ENCODE assay signal across 8 cellular contexts in genomic region chr4:120066182-120066524, GRCh38. TPM values are rescaled to one million over a fixed set of nuclear protein-coding genes. Genes with fewer than 3 reads are reported as not detected.
DNase-seq lines count a peak whose midpoint lies in the region; ATAC-seq and TF ChIP-seq lines count a peak whose summit lies in the region.

No MANE protein-coding gene starts in this region.

- peak; percentile 45 for ATAC-seq in GM18861 (IDR thresholded peaks at IDR 0.05; ENCODE audit: unreplicated experiment)

- H3K27ac Mint-ChIP-seq in activated T-helper 2 cell treated with anti-CD3 and anti-CD28 coated beads, Interferon-gamma antibody, Interleukin-2, Interleukin-4, amounts not matched to agents 10 μg/mL and 5 μg/mL and 100 μg/mL, durations not matched to agents 14 hours and 24 hours and 36 hours, result peak overlapping the region; percentile 100

- no peak for TF ChIP-seq CTCF in AG04450 (IDR thresholded peaks at IDR 0.05; ENCODE audit: low read depth, low read length)
- TF ChIP-seq CTCF in kidney epithelial cell (IDR thresholded peaks at IDR 0.05; ENCODE audit: insufficient read depth, low read length, poor library complexity, severe bottlenecking), result no peak
- TF ChIP-seq CTCF in testis (IDR thresholded peaks at IDR 0.05), result no peak

- H3K27ac ChIP-seq in AG04450 (ENCODE audit: low read depth, low read length), result peak overlapping the region; percentile 63
- peak overlapping the region in 1 of 2 donors; percentile 93 for H3K27ac ChIP-seq in testis

- CTCF ChIA-PET in AG04450 (lab: Charles Lee), result interaction anchor here (2.0 kb wide), 1 partner anchor 10 kb away, joined by 8 read pairs; no protein-coding TSS in a partner anchor

- H3K9me3 ChIP-seq in AG04450 (ENCODE audit: control insufficient read depth, insufficient read depth, low read length), result no peaks in the 10 kb centered on the region
- no peaks in the 10 kb centered on the region for H3K9me3 ChIP-seq in testis

- POLR2A ChIA-PET in AG04450 (lab: Yijun Ruan, JAX), result no interaction called here

- peaks cover 44% of the 10 kb centered on the region for H3K36me3 Mint-ChIP-seq in activated T-helper 2 cell treated with anti-CD3 and anti-CD28 coated beads, Interferon-gamma antibody, Interleukin-2, Interleukin-4, amounts not matched to agents 10 μg/mL and 5 μg/mL and 100 μg/mL, durations not matched to agents 14 hours and 24 hours and 36 hours (ENCODE audit: low read depth)

- peak overlapping the region; percentile 98 for H3K4me3 Mint-ChIP-seq in activated T-helper 2 cell treated with anti-CD3 and anti-CD28 coated beads, Interferon-gamma antibody, Interleukin-2, Interleukin-4, amounts not matched to agents 10 μg/mL and 5 μg/mL and 100 μg/mL, durations not matched to agents 14 hours and 24 hours and 36 hours (ENCODE audit: low read depth)

- no peak for TF ChIP-seq POLR2A in testis (IDR thresholded peaks at IDR 0.05)

- no peaks in the 10 kb centered on the region for H3K9me3 Mint-ChIP-seq in activated T-helper 2 cell treated with anti-CD3 and anti-CD28 coated beads, Interferon-gamma antibody, Interleukin-2, Interleukin-4, amounts not matched to agents 10 μg/mL and 5 μg/mL and 100 μg/mL, durations not matched to agents 14 hours and 24 hours and 36 hours

- DNase-seq in AG04450 (ENCODE audit: low read depth, low spot score) (no peak), KG1 (lab: John Stamatoyannopoulos, UW) (peak; percentile 83), kidney epithelial cell (ENCODE audit: low read depth) (no peak), testis (no peak), UCSD-AML1 (lab: John Stamatoyannopoulos, UW; ENCODE audit: unreplicated experiment) (no peak), HT-29 (ENCODE audit: low spot score) (no peak)
- no peak for DNase-seq in activated T-helper 2 cell treated with anti-CD3 and anti-CD28 coated beads, Interferon-gamma antibody, Interleukin-2, Interleukin-4, amounts not matched to agents 10 μg/mL and 5 μg/mL and 100 μg/mL, durations not matched to agents 14 hours and 24 hours and 36 hours (ENCODE audit: low spot score)

- no peaks in the 10 kb centered on the region for H3K36me3 ChIP-seq in kidney epithelial cell (ENCODE audit: control insufficient read depth, insufficient read depth, low read length)
- H3K36me3 ChIP-seq in testis (ENCODE audit: low read depth, missing control alignments), result no peaks in the 10 kb centered on the region

- intact Hi-C loops in activated T-helper 2 cell treated with anti-CD3 and anti-CD28 coated beads, Interferon-gamma antibody, Interleukin-2, Interleukin-4, amounts not matched to agents 10 μg/mL and 5 μg/mL and 100 μg/mL, durations not matched to agents 14 hours and 24 hours and 36 hours (cut with micrococcal nuclease), result loop anchor here (1.0 kb wide), 1 partner anchor 16 kb away; no protein-coding TSS in a partner anchor
- intact Hi-C loops in testis (cut with DNase I; ENCODE audit: low total_unique reads), result no loop called here

- WGBS in testis, 2 donors, result 0 to 1% methylated on average over 14 of the region's 14 CpGs

- peaks cover 55% of the 10 kb centered on the region for H3K4me1 Mint-ChIP-seq in activated T-helper 2 cell treated with anti-CD3 and anti-CD28 coated beads, Interferon-gamma antibody, Interleukin-2, Interleukin-4, amounts not matched to agents 10 μg/mL and 5 μg/mL and 100 μg/mL, durations not matched to agents 14 hours and 24 hours and 36 hours (ENCODE audit: low read depth)

- peaks cover 3% of the 10 kb centered on the region for H3K4me1 ChIP-seq in testis

- H3K27me3 ChIP-seq in AG04450 (ENCODE audit: control insufficient read depth, insufficient read depth, low read length) (no peaks in the 10 kb centered on the region), kidney epithelial cell (ENCODE audit: control insufficient read depth, insufficient read depth, low read length) (no peaks in the 10 kb centered on the region), testis (no peaks in the 10 kb centered on the region)

- no peaks in the 10 kb centered on the region for H3K27me3 Mint-ChIP-seq in activated T-helper 2 cell treated with anti-CD3 and anti-CD28 coated beads, Interferon-gamma antibody, Interleukin-2, Interleukin-4, amounts not matched to agents 10 μg/mL and 5 μg/mL and 100 μg/mL, durations not matched to agents 14 hours and 24 hours and 36 hours (ENCODE audit: low read depth)

- H3K4me3 ChIP-seq in AG04450 (ENCODE audit: low read depth, low read length) (peak overlapping the region; percentile 78), kidney epithelial cell (ENCODE audit: low read depth, low read length) (peak overlapping the region; percentile 64), testis (peak overlapping the region; percentile 70 to 81)

RNA-seq across cellular contexts. Expression of gene MAD2L1, which starts 0.5 kb away (rescaled TPM):
- polyA plus RNA-seq in AG04450 (2011; rRNA removed), result 11.4 and 18.6 TPM in 2 replicates
- 3.3 and 4.5 TPM in 2 replicates for polyA minus RNA-seq in AG04450 (2011; rRNA and poly(A)+ RNA removed)
- total RNA-seq in activated T-helper 2 cell treated with anti-CD3 and anti-CD28 coated beads, Interferon-gamma antibody, Interleukin-2, Interleukin-4, amounts not matched to agents 10 μg/mL and 5 μg/mL and 100 μg/mL, durations not matched to agents 14 hours and 24 hours and 36 hours, result 68.7 and 70.8 TPM in 2 replicates
- total RNA-seq in kidney epithelial cell, result 8.1 and 11.6 TPM in 2 replicates
- total RNA-seq in testis, result 10 to 100 TPM in 1 of 2 donors, 1 to 10 TPM in 1; 6.3 to 11.1 TPM
- polyA plus RNA-seq in testis (ENCODE audit: insufficient read depth, low read depth, low replicate concordance), result 24.4 TPM
- total RNA-seq in HT-29 (2014; rRNA removed; shearing (Covaris generic)), result 83.3 and 85.4 TPM in 2 replicates
